Comparison of ENCODE assay signal across 10 cellular contexts in genomic region chr15:85316244-85316934, GRCh38.
DNase-seq lines count a peak whose midpoint lies in the region; ATAC-seq, FAIRE-seq and TF ChIP-seq lines count a peak whose summit lies in the region.
"Had no signal": no experiment of that assay in that cellular context is flagged by ENCODE, and none has a peak within 500 bp of the region (broad histone marks: within the 10 kb centered on the region; RNA-seq: fewer than 3 reads in every experiment).

No MANE protein-coding gene starts in this region.

- H4K20me1 ChIP-seq in endothelial cell of umbilical vein (replicated peaks; ENCODE audit: control insufficient read depth, extremely low read depth, insufficient read depth, low read length), result no peaks in the 10 kb centered on the region

- H2AFZ ChIP-seq in endothelial cell of umbilical vein (ENCODE audit: low read depth, low read length), result no peak overlapping the region

- BruUV-seq in endothelial cell of umbilical vein (replicated peaks; lab: Mats Ljungman, UMichigan), result no TSS peak

- H3K27ac Mint-ChIP-seq in T-helper 2 cell treated with Interferon-gamma antibody and Interleukin-4, amounts not matched to agents 5 μg/mL and 100 μg/mL, for 36 hours, result peak overlapping the region; percentile 84
- peak overlapping the region; percentile 87 for H3K27ac Mint-ChIP-seq in stimulated activated naive B cell treated with anti-CD40 and anti-IgM and Interleukin-4, amounts not matched to agents 10 μg/mL and 1 μg/mL and 100 μg/mL, for 72 hours

- H3K9me1 ChIP-seq in endothelial cell of umbilical vein (replicated peaks; ENCODE audit: control insufficient read depth, extremely low read depth, insufficient read depth, low read length), result no peaks in the 10 kb centered on the region

- FAIRE-seq in endothelial cell of umbilical vein (lab: Jason Lieb, UNC), result no peak
- no peak for FAIRE-seq in HTR-8/SVneo (lab: Jason Lieb, UNC)

- intact Hi-C loops in endothelial cell of umbilical vein (cut with micrococcal nuclease), result no loop called here

- peaks cover 15% of the 10 kb centered on the region for H3K4me1 ChIP-seq in endothelial cell of umbilical vein (ENCODE audit: control insufficient read depth, extremely low read depth, insufficient read depth, low read length)
- H3K4me1 ChIP-seq: gastrocnemius medialis had no signal

- peak; percentile 15 to 17 for ATAC-seq in stimulated activated naive B cell treated with anti-CD40 and anti-IgM and Interleukin-4, amounts not matched to agents 10 μg/mL and 1 μg/mL and 100 μg/mL, for 72 hours (replicated peaks)
- no peak for ATAC-seq in HG03378 (IDR thresholded peaks at IDR 0.05; ENCODE audit: unreplicated experiment)

- no peak overlapping the region for H3K27ac ChIP-seq in endothelial cell of umbilical vein (ENCODE audit: insufficient read depth, low read depth, low read length)
- H3K27ac ChIP-seq: gastrocnemius medialis, stomach had no signal

- CTCF ChIA-PET in endothelial cell of umbilical vein (lab: Charles Lee) (interaction anchor here (0.6 to 1.8 kb wide), 5 partner anchors 16 to 317 kb away, joined by 3 to 7 read pairs (median 4); no protein-coding TSS in a partner anchor), HEK293T (lab: Yijun Ruan, JAX) (interaction anchor here (0.7 to 1.9 kb wide), 4 partner anchors 14 to 20 kb away, joined by 3 to 5 read pairs (median 4); no protein-coding TSS in a partner anchor)

- TF ChIP-seq POLR2A in endothelial cell of umbilical vein (IDR thresholded peaks at IDR 0.05; ENCODE audit: low read depth, low read length), result no peak

- DNase-seq in activated T-cell treated with anti-CD3 and anti-CD28 coated beads, Interleukin-2, amount 50 U/mL, for 1 hour, result peak; percentile 34
- DNase-seq in activated T-cell treated with anti-CD3 and anti-CD28 coated beads for 4 hours (no peak), endothelial cell of umbilical vein (ENCODE audit: low read depth, low spot score) (no peak), HTR-8/SVneo (ENCODE audit: insufficient read length, low spot score) (no peak), HEK293T (ENCODE audit: extremely low spot score) (no peak)
- DNase-seq in T-helper 2 cell treated with Interferon-gamma antibody and Interleukin-4, amounts not matched to agents 5 μg/mL and 100 μg/mL, for 36 hours (ENCODE audit: low spot score), result peak; percentile 44
- no peak for DNase-seq in stimulated activated naive B cell treated with anti-CD40 and anti-IgM and Interleukin-4, amounts not matched to agents 10 μg/mL and 1 μg/mL and 100 μg/mL, for 72 hours
- DNase-seq: gastrocnemius medialis, stomach had no signal

- TF ChIP-seq CTCF in endothelial cell of umbilical vein (IDR thresholded peaks at IDR 0.05; ENCODE audit: extremely low read depth in 1 of 2, insufficient read depth in 1 of 2, low read depth in 1 of 2, low read length in 2 of 2), result no peak

- H3K4me2 ChIP-seq in endothelial cell of umbilical vein (ENCODE audit: insufficient read depth, low read length), result no peak overlapping the region

- dilution Hi-C loops in endothelial cell of umbilical vein (cut with MboI; ENCODE audit: extremely low pct_ligation_motif_present, low sequenced_read_pairs), result no loop called here

- no peaks in the 10 kb centered on the region for H3K27me3 Mint-ChIP-seq in T-helper 2 cell treated with Interferon-gamma antibody and Interleukin-4, amounts not matched to agents 5 μg/mL and 100 μg/mL, for 36 hours (ENCODE audit: low read depth)
- H3K27me3 Mint-ChIP-seq in stimulated activated naive B cell treated with anti-CD40 and anti-IgM and Interleukin-4, amounts not matched to agents 10 μg/mL and 1 μg/mL and 100 μg/mL, for 72 hours, result no peaks in the 10 kb centered on the region

- H3K4me1 Mint-ChIP-seq in T-helper 2 cell treated with Interferon-gamma antibody and Interleukin-4, amounts not matched to agents 5 μg/mL and 100 μg/mL, for 36 hours (ENCODE audit: low read depth), result peaks cover 59% of the 10 kb centered on the region
- peaks cover 55 to 86% of the 10 kb centered on the region in 2 donors for H3K4me1 Mint-ChIP-seq in stimulated activated naive B cell treated with anti-CD40 and anti-IgM and Interleukin-4, amounts not matched to agents 10 μg/mL and 1 μg/mL and 100 μg/mL, for 72 hours

- no peak overlapping the region for H3K9ac ChIP-seq in endothelial cell of umbilical vein (replicated peaks; ENCODE audit: extremely low read depth, insufficient read depth, low read length)

- peak overlapping the region; percentile 57 for H3K4me3 Mint-ChIP-seq in T-helper 2 cell treated with Interferon-gamma antibody and Interleukin-4, amounts not matched to agents 5 μg/mL and 100 μg/mL, for 36 hours
- peak overlapping the region; percentile 21 to 32 for H3K4me3 Mint-ChIP-seq in stimulated activated naive B cell treated with anti-CD40 and anti-IgM and Interleukin-4, amounts not matched to agents 10 μg/mL and 1 μg/mL and 100 μg/mL, for 72 hours

- no peak overlapping the region for H3K4me3 ChIP-seq in endothelial cell of umbilical vein (replicated peaks in 1 of 3; ENCODE audit: insufficient read depth in 1 of 3, low read depth in 1 of 3, low read length in 3 of 3)
- H3K4me3 ChIP-seq: gastrocnemius medialis, stomach had no signal

- POLR2A ChIA-PET in endothelial cell of umbilical vein (lab: Charles Lee), result no interaction called here
- POLR2A ChIA-PET in HEK293T (lab: Yijun Ruan, JAX), result interaction anchor here (0.8 kb wide), 1 partner anchor 64 kb away, joined by 3 read pairs; the partner anchor contains the start of gene AKAP13

- no peaks in the 10 kb centered on the region for H3K9me3 ChIP-seq in endothelial cell of umbilical vein (replicated peaks; ENCODE audit: control insufficient read depth, insufficient read depth, low read length)
- H3K9me3 ChIP-seq: gastrocnemius medialis, stomach had no signal

- no peaks in the 10 kb centered on the region for H3K36me3 ChIP-seq in endothelial cell of umbilical vein (ENCODE audit: control insufficient read depth in 2 of 2, extremely low read depth in 1 of 2, insufficient read depth in 2 of 2, low read length in 2 of 2)
- H3K36me3 ChIP-seq: gastrocnemius medialis, stomach had no signal

- H3K9me3 Mint-ChIP-seq in T-helper 2 cell treated with Interferon-gamma antibody and Interleukin-4, amounts not matched to agents 5 μg/mL and 100 μg/mL, for 36 hours, result peaks cover 3% of the 10 kb centered on the region
- peaks cover 0 to 4% of the 10 kb centered on the region in 2 donors for H3K9me3 Mint-ChIP-seq in stimulated activated naive B cell treated with anti-CD40 and anti-IgM and Interleukin-4, amounts not matched to agents 10 μg/mL and 1 μg/mL and 100 μg/mL, for 72 hours

- H3K79me2 ChIP-seq in endothelial cell of umbilical vein (ENCODE audit: control insufficient read depth, insufficient read depth, low read length), result no peaks in the 10 kb centered on the region

- H3K36me3 Mint-ChIP-seq in T-helper 2 cell treated with Interferon-gamma antibody and Interleukin-4, amounts not matched to agents 5 μg/mL and 100 μg/mL, for 36 hours (ENCODE audit: low read depth), result peaks cover 10% of the 10 kb centered on the region
- H3K36me3 Mint-ChIP-seq in stimulated activated naive B cell treated with anti-CD40 and anti-IgM and Interleukin-4, amounts not matched to agents 10 μg/mL and 1 μg/mL and 100 μg/mL, for 72 hours, result peaks cover 3 to 8% of the 10 kb centered on the region in 2 donors

- no peaks in the 10 kb centered on the region for H3K27me3 ChIP-seq in endothelial cell of umbilical vein (ENCODE audit: control insufficient read depth in 2 of 2, insufficient read depth in 2 of 2, low read length in 2 of 2)
- H3K27me3 ChIP-seq: gastrocnemius medialis, stomach had no signal

TF ChIP-seq in endothelial cell of umbilical vein, 7 proteins besides CTCF, POLR2A, EP300 and RAD21:
- TF ChIP-seq FOS (IDR thresholded peaks at IDR 0.05; ENCODE audit: borderline replicate concordance, insufficient read depth, low read length), result peak; percentile 23
- TF ChIP-seq, protein P1, sequence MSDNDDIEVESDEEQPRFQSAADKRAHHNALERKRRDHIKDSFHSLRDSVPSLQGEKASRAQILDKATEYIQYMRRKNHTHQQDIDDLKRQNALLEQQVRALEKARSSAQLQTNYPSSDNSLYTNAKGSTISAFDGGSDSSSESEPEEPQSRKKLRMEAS (IDR thresholded peaks at IDR 0.05; ENCODE audit: insufficient read depth, insufficient read length), result no peak

TF ChIP-seq in HEK293T, 16 proteins besides CTCF, POLR2A, EP300 and RAD21:
- TF ChIP-seq, protein P2, sequence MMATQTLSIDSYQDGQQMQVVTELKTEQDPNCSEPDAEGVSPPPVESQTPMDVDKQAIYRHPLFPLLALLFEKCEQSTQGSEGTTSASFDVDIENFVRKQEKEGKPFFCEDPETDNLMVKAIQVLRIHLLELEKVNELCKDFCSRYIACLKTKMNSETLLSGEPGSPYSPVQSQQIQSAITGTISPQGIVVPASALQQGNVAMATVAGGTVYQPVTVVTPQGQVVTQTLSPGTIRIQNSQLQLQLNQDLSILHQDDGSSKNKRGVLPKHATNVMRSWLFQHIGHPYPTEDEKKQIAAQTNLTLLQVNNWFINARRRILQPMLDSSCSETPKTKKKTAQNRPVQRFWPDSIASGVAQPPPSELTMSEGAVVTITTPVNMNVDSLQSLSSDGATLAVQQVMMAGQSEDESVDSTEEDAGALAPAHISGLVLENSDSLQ (IDR thresholded peaks at IDR 0.05), result no peak
- TF ChIP-seq ELF4 (IDR thresholded peaks at IDR 0.05), result no peak
- TF ChIP-seq NFRKB (IDR thresholded peaks at IDR 0.05), result no peak
- no peak for TF ChIP-seq LEF1 (IDR thresholded peaks at IDR 0.05; ENCODE audit: borderline replicate concordance)
- no peak for TF ChIP-seq SUZ12 (IDR thresholded peaks at IDR 0.05)
- no peak for TF ChIP-seq FOXM1 (IDR thresholded peaks at IDR 0.05; ENCODE audit: borderline replicate concordance)
- TF ChIP-seq CTBP1 (IDR thresholded peaks at IDR 0.05; ENCODE audit: borderline replicate concordance), result no peak
- TF ChIP-seq BHLHE40 (IDR thresholded peaks at IDR 0.05; ENCODE audit: borderline replicate concordance), result no peak
- no peak for TF ChIP-seq HDGF (IDR thresholded peaks at IDR 0.05; ENCODE audit: borderline replicate concordance)
- no peak for TF ChIP-seq L3MBTL2 (conservative IDR thresholded peaks at IDR 0.05)
- no peak for TF ChIP-seq SP1 (IDR thresholded peaks at IDR 0.05)
- no peak for TF ChIP-seq ZNF384 (IDR thresholded peaks at IDR 0.05)
- no peak for TF ChIP-seq FOXA1 (IDR thresholded peaks at IDR 0.05)
- TF ChIP-seq TARDBP (IDR thresholded peaks at IDR 0.05), result no peak
TF ChIP-seq in HEK293T: peak in this region for 0.

Comparison
In these comparisons a context has a peak if more than half of its experiments do, and no peak if none do; other contexts are left out.
1. DNase-seq: peak in activated T-cell treated with anti-CD3 and anti-CD28 coated beads, Interleukin-2, amount 50 U/mL, for 1 hour (single experiment) and T-helper 2 cell treated with Interferon-gamma antibody and Interleukin-4, amounts not matched to agents 5 μg/mL and 100 μg/mL, for 36 hours (single experiment); none in activated T-cell treated with anti-CD3 and anti-CD28 coated beads for 4 hours (single experiment), endothelial cell of umbilical vein (single experiment), stimulated activated naive B cell treated with anti-CD40 and anti-IgM and Interleukin-4, amounts not matched to agents 10 μg/mL and 1 μg/mL and 100 μg/mL, for 72 hours (single experiment), HTR-8/SVneo (single experiment) and HEK293T (single experiment).